Comparison of ENCODE assay signal across 9 cellular contexts in genomic region chr10:86366033-86366901, GRCh38. TPM values are rescaled to one million over a fixed set of nuclear protein-coding genes. Genes with fewer than 3 reads are reported as not detected.
DNase-seq lines count a peak whose midpoint lies in the region; ATAC-seq and TF ChIP-seq lines count a peak whose summit lies in the region.
"Had no signal": no experiment of that assay in that cellular context is flagged by ENCODE, and none has a peak within 500 bp of the region (broad histone marks: within the 10 kb centered on the region; RNA-seq: fewer than 3 reads in every experiment).

Gene GRID1, minus strand, starts transcription at chr10:86366795.

- H3K27ac ChIP-seq in CD4-positive, CD25-positive, alpha-beta regulatory T cell (ENCODE audit: insufficient read depth, low read length, poor library complexity, severe bottlenecking): no peak within 1 kb of the TSS
- H3K27ac ChIP-seq in RWPE1 (no peak within 1 kb of the TSS), tibial artery (peak within 1 kb of the TSS in 1 of 2 donors; percentile 31)
- no peak within 1 kb of the TSS for H3K27ac ChIP-seq in effector memory CD4-positive, alpha-beta T cell (ENCODE audit: insufficient read depth, low read length, poor library complexity, severe bottlenecking)

- H3K27ac Mint-ChIP-seq in CD4-positive, CD25-positive, alpha-beta regulatory T cell: no peak within 1 kb of the TSS

- intact Hi-C loops in tibial artery (cut with DNase I; ENCODE audit: low total_unique reads): no loop called here

- TF ChIP-seq CTCF in RWPE1 (conservative IDR thresholded peaks at IDR 0.05; ENCODE audit: low read depth): peak; percentile 21; the same call in 1 of the 2 replicates
- no peak for TF ChIP-seq CTCF in tibial artery (IDR thresholded peaks at IDR 0.05)

- CTCF ChIA-PET in RWPE1 (lab: Yijun Ruan, JAX): no interaction called here

- POLR2A ChIA-PET in RWPE1 (lab: Yijun Ruan, JAX; ENCODE audit: low non-redundant PET): no interaction called here

- peak within 1 kb of the TSS; percentile 7 to 86 (median 76) for H3K4me3 Mint-ChIP-seq in CD4-positive, CD25-positive, alpha-beta regulatory T cell

- H3K9me3 Mint-ChIP-seq in CD4-positive, CD25-positive, alpha-beta regulatory T cell: no peaks in the 10 kb centered on the region

- no peak within 1 kb of the TSS for H3K4me3 ChIP-seq in CD4-positive, CD25-positive, alpha-beta regulatory T cell (ENCODE audit: low read depth, low read length)
- H3K4me3 ChIP-seq in effector memory CD4-positive, alpha-beta T cell (ENCODE audit: insufficient read depth, low read depth, low read length, poor library complexity, severe bottlenecking): peak within 1 kb of the TSS; percentile 48
- peak within 1 kb of the TSS; percentile 54 to 73 for H3K4me3 ChIP-seq in tibial artery

- H3K36me3 Mint-ChIP-seq in CD4-positive, CD25-positive, alpha-beta regulatory T cell: no peaks in the 10 kb centered on the region

- H3K9me3 ChIP-seq in CD4-positive, CD25-positive, alpha-beta regulatory T cell (ENCODE audit: control insufficient read depth in 2 of 2, low read length in 2 of 2): no peaks in the 10 kb centered on the region
- no peaks in the 10 kb centered on the region for H3K9me3 ChIP-seq in effector memory CD4-positive, alpha-beta T cell (ENCODE audit: control insufficient read depth, low read length)
- H3K9me3 ChIP-seq in tibial artery: no peaks in the 10 kb centered on the region

- H3K27me3 Mint-ChIP-seq in CD4-positive, CD25-positive, alpha-beta regulatory T cell: peaks cover 53% of the 10 kb centered on the region

- DNase-seq in CD4-positive, CD25-positive, alpha-beta regulatory T cell: no peak
- DNase-seq in RWPE1 (ENCODE audit: low spot score): no peak
- no peak for DNase-seq in effector memory CD4-positive, alpha-beta T cell
- DNase-seq in mesenteric fat pad (ENCODE audit: low spot score): peak; percentile 88
- peak; percentile 26 to 67 for DNase-seq in tibial artery
- DNase-seq in glomerular visceral epithelial cell (ENCODE audit: extremely low spot score): no peak

- no peaks in the 10 kb centered on the region for H3K36me3 ChIP-seq in CD4-positive, CD25-positive, alpha-beta regulatory T cell (ENCODE audit: control insufficient read depth, insufficient read depth, low read length)
- H3K36me3 ChIP-seq in effector memory CD4-positive, alpha-beta T cell (ENCODE audit: control insufficient read depth, insufficient read depth, low read length): no peaks in the 10 kb centered on the region
- no peaks in the 10 kb centered on the region for H3K36me3 ChIP-seq in tibial artery

- peak in 1 of 2 donors; percentile 27 for ATAC-seq in CD4-positive, CD25-positive, alpha-beta regulatory T cell (ENCODE audit: low read depth in 2 of 2)
- ATAC-seq in GM21576 (IDR thresholded peaks at IDR 0.05; ENCODE audit: unreplicated experiment): peak; percentile 26
- ATAC-seq in HG02938 (IDR thresholded peaks at IDR 0.05; ENCODE audit: unreplicated experiment): no peak

- H3K4me1 ChIP-seq in CD4-positive, CD25-positive, alpha-beta regulatory T cell (ENCODE audit: control insufficient read depth, insufficient read depth, low read length, poor library complexity, severe bottlenecking): peaks cover 18% of the 10 kb centered on the region
- H3K4me1 ChIP-seq in effector memory CD4-positive, alpha-beta T cell (ENCODE audit: control insufficient read depth, insufficient read depth, low read length, poor library complexity, severe bottlenecking): peaks cover 26% of the 10 kb centered on the region
- H3K4me1 ChIP-seq in tibial artery: peaks cover 0 to 36% (median 21%) of the 10 kb centered on the region in 4 donors

- peaks cover 16% of the 10 kb centered on the region for H3K27me3 ChIP-seq in CD4-positive, CD25-positive, alpha-beta regulatory T cell (ENCODE audit: control insufficient read depth, insufficient read depth, low read length)
- H3K27me3 ChIP-seq in effector memory CD4-positive, alpha-beta T cell (replicated peaks; ENCODE audit: control insufficient read depth, insufficient read depth, low read length, poor library complexity, severe bottlenecking): peaks cover 43% of the 10 kb centered on the region
- peaks cover 0 to 37% of the 10 kb centered on the region in 2 donors for H3K27me3 ChIP-seq in tibial artery

- peaks cover 4 to 19% (median 7%) of the 10 kb centered on the region in 4 donors for H3K4me1 Mint-ChIP-seq in CD4-positive, CD25-positive, alpha-beta regulatory T cell

RNA-seq across cellular contexts. Expression of gene GRID1, which starts in this region (rescaled TPM):
- not detected for total RNA-seq in CD4-positive, CD25-positive, alpha-beta regulatory T cell
- polyA plus RNA-seq in CD4-positive, CD25-positive, alpha-beta regulatory T cell: not detected
- 2.1 TPM for total RNA-seq in mesenteric fat pad
- total RNA-seq: lung microvascular endothelial cell had no signal

Comparison
In these comparisons a context has a peak if more than half of its experiments do, and no peak if none do; other contexts are left out.
1. DNase-seq: peak in mesenteric fat pad (single experiment) and tibial artery (2 of 2); none in CD4-positive, CD25-positive, alpha-beta regulatory T cell (0 of 3), RWPE1 (single experiment), effector memory CD4-positive, alpha-beta T cell (0 of 3) and glomerular visceral epithelial cell (single experiment).